30 cellular contexts compared by ENCODE assay signal in the genomic region with DNA sequence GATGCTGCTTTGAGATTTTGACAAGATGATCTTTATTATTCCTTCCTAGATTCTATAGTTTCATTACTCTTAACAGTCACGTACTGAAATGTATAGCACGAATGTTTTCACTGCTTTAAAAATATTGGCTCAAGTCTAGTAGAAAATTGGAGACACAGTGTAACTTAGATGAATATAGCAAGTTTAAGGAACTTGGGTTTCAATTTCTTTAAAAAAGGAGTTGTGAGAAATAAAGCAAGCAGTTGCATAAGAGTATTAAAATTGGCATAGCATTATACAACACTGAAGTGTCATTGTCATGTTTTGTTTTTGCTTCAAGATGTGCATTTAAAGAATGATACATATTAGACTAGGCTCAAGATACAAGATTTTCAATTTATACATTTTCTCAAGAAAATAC.
"Had no signal": no experiment of that assay in that cellular context is flagged by ENCODE, and none has a peak within 500 bp of the region (broad histone marks: within the 10 kb centered on the region; RNA-seq: fewer than 3 reads in every experiment).

No MANE protein-coding gene starts in this region.

- H3K4me1 ChIP-seq: esophagus squamous epithelium, gastroesophageal sphincter, heart left ventricle, left ventricle myocardium inferior, lower lobe of right lung had no signal

- ATAC-seq: effector memory CD8-positive, alpha-beta T cell; esophagus mucosa; gastroesophageal sphincter; heart left ventricle; left colon; left lobe of liver; lower lobe of right lung; mucosa of descending colon; naive thymus-derived CD8-positive, alpha-beta T cell had no signal

- H3K79me2 ChIP-seq: hepatocyte had no signal

- H3K27ac ChIP-seq: coronary artery, epithelial cell of prostate, esophagus squamous epithelium, gastroesophageal sphincter, heart left ventricle, hepatocyte, left ventricle myocardium inferior, lower lobe of right lung had no signal

- H3K27me3 ChIP-seq: esophagus squamous epithelium, gastroesophageal sphincter, heart left ventricle, hepatocyte had no signal

- FAIRE-seq: colon, endometrium, frontal cortex, islet of Langerhans, kidney had no signal

- H2AFZ ChIP-seq: hepatocyte had no signal

- H3K4me3 ChIP-seq: coronary artery, esophagus squamous epithelium, gastroesophageal sphincter, heart left ventricle, hepatocyte, left ventricle myocardium inferior, lower lobe of right lung, mucosa of descending colon had no signal

- H3K9me3 ChIP-seq: lower lobe of right lung had no signal

- H3K4me1 Mint-ChIP-seq: endodermal cell; immature natural killer cell; naive B cell; naive thymus-derived CD8-positive, alpha-beta T cell had no signal

- H3K27ac Mint-ChIP-seq: effector memory CD8-positive, alpha-beta T cell; endodermal cell; immature natural killer cell; naive B cell; naive thymus-derived CD8-positive, alpha-beta T cell had no signal

- H3K27me3 Mint-ChIP-seq: effector memory CD8-positive, alpha-beta T cell; naive B cell; naive thymus-derived CD8-positive, alpha-beta T cell had no signal

- H3K36me3 ChIP-seq: esophagus squamous epithelium, gastroesophageal sphincter, heart left ventricle, left ventricle myocardium inferior, lower lobe of right lung had no signal

- DNase-seq: dermis blood vessel endothelial cell; effector CD8-positive, alpha-beta T cell; effector memory CD8-positive, alpha-beta T cell; endodermal cell; erythroblast; esophagus squamous epithelium; foreskin fibroblast; heart left ventricle; hypothalamus; immature natural killer cell; kidney; kidney glomerular epithelial cell; left colon; left ventricle myocardium inferior; lower lobe of right lung; mesenchymal stem cell; midbrain; mucosa of descending colon; naive B cell; naive thymus-derived CD8-positive, alpha-beta T cell had no signal

- H3K4me2 ChIP-seq: hepatocyte had no signal

- H3K4me3 Mint-ChIP-seq: effector memory CD8-positive, alpha-beta T cell; endodermal cell; immature natural killer cell; naive B cell; naive thymus-derived CD8-positive, alpha-beta T cell had no signal
